In the genomic region with DNA sequence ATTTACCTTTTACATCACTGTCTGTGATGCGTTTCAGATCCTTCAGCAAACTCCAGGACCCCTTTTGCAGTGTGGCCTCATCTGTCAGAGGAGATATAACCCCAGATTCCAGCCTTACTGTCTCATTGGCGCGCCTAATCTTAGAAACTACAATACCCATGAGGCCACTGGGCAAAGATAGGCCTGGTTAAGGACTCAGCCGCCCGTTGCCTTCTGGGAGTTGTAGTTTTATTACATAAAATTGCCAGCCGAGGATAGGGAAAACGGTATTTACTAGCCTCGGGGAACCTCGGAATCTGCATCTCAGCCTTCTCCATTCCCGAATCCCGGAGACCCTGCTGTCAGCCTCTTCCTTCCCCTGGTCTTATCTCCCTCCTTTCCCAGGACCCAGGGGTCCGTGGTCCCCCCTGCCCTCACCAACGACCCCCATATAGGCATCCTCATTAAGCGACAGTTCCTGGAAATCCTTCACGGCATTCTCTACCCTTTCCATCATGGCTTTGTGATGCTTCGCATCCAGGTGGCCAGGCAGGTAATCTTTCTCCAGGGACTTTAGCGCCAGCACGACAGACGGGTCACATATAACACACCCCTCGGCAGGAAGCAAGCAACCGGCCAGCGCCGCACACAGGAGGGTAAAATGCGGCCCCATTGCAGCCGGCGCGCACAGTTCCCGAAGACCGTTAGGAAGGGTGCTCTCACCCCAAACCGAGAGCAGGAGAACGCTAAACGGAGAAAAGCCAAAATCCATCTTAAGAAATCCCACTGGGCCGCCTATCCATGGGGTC, we compare ENCODE assay signal across 1 cellular context.
TF ChIP-seq lines count a peak whose summit lies in the region.

No MANE protein-coding gene starts in this region.

TF ChIP-seq in K562, 482 proteins besides CTCF, POLR2A, EP300 and RAD21 (continues in another document):
- TF ChIP-seq POLR2G (IDR thresholded peaks at IDR 0.05; ENCODE audit: low read depth, low read length), result peak; percentile 50; the same call in 1 of the 2 replicates
- TF ChIP-seq, protein P1, sequence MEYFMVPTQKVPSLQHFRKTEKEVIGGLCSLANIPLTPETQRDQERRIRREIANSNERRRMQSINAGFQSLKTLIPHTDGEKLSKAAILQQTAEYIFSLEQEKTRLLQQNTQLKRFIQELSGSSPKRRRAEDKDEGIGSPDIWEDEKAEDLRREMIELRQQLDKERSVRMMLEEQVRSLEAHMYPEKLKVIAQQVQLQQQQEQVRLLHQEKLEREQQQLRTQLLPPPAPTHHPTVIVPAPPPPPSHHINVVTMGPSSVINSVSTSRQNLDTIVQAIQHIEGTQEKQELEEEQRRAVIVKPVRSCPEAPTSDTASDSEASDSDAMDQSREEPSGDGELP (CRISPR knock-in tag; IDR thresholded peaks at IDR 0.05; ENCODE audit: borderline replicate concordance), result peak; percentile 15; the same call in 1 of the 2 replicates
- TF ChIP-seq, protein P2, sequence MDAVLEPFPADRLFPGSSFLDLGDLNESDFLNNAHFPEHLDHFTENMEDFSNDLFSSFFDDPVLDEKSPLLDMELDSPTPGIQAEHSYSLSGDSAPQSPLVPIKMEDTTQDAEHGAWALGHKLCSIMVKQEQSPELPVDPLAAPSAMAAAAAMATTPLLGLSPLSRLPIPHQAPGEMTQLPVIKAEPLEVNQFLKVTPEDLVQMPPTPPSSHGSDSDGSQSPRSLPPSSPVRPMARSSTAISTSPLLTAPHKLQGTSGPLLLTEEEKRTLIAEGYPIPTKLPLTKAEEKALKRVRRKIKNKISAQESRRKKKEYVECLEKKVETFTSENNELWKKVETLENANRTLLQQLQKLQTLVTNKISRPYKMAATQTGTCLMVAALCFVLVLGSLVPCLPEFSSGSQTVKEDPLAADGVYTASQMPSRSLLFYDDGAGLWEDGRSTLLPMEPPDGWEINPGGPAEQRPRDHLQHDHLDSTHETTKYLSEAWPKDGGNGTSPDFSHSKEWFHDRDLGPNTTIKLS (IDR thresholded peaks at IDR 0.05; ENCODE audit: borderline replicate concordance, low read depth), result peak; percentile 55; the same call in 1 of the 2 replicates
- TF ChIP-seq, protein P3, sequence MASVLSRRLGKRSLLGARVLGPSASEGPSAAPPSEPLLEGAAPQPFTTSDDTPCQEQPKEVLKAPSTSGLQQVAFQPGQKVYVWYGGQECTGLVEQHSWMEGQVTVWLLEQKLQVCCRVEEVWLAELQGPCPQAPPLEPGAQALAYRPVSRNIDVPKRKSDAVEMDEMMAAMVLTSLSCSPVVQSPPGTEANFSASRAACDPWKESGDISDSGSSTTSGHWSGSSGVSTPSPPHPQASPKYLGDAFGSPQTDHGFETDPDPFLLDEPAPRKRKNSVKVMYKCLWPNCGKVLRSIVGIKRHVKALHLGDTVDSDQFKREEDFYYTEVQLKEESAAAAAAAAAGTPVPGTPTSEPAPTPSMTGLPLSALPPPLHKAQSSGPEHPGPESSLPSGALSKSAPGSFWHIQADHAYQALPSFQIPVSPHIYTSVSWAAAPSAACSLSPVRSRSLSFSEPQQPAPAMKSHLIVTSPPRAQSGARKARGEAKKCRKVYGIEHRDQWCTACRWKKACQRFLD (CRISPR knock-in tag; IDR thresholded peaks at IDR 0.05), result peak; percentile 81; the same call in 1 of the 2 replicates
- no peak for TF ChIP-seq ZNF830 (CRISPR knock-in tag; IDR thresholded peaks at IDR 0.05)
- TF ChIP-seq ZKSCAN8 (CRISPR knock-in tag; IDR thresholded peaks at IDR 0.05), result no peak
- TF ChIP-seq, protein P4, sequence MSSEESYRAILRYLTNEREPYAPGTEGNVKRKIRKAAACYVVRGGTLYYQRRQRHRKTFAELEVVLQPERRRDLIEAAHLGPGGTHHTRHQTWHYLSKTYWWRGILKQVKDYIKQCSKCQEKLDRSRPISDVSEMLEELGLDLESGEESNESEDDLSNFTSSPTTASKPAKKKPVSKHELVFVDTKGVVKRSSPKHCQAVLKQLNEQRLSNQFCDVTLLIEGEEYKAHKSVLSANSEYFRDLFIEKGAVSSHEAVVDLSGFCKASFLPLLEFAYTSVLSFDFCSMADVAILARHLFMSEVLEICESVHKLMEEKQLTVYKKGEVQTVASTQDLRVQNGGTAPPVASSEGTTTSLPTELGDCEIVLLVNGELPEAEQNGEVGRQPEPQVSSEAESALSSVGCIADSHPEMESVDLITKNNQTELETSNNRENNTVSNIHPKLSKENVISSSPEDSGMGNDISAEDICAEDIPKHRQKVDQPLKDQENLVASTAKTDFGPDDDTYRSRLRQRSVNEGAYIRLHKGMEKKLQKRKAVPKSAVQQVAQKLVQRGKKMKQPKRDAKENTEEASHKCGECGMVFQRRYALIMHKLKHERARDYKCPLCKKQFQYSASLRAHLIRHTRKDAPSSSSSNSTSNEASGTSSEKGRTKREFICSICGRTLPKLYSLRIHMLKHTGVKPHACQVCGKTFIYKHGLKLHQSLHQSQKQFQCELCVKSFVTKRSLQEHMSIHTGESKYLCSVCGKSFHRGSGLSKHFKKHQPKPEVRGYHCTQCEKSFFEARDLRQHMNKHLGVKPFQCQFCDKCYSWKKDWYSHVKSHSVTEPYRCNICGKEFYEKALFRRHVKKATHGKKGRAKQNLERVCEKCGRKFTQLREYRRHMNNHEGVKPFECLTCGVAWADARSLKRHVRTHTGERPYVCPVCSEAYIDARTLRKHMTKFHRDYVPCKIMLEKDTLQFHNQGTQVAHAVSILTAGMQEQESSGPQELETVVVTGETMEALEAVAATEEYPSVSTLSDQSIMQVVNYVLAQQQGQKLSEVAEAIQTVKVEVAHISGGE (CRISPR knock-in tag; IDR thresholded peaks at IDR 0.05), result peak in 1 of 3 experiments; percentile 61; a peak in 2 of 6 replicates
- TF ChIP-seq RBFOX2 (IDR thresholded peaks at IDR 0.05; ENCODE audit: low read depth, low read length), result 0 out of 2 replicates have a peak, but pooled peaks have one; percentile 29
- TF ChIP-seq MYNN (IDR thresholded peaks at IDR 0.05), result no peak
- TF ChIP-seq MYNN (CRISPR knock-in tag; IDR thresholded peaks at IDR 0.05), result no peak
- no peak for TF ChIP-seq PHB2 (IDR thresholded peaks at IDR 0.05; ENCODE audit: low read depth)
- TF ChIP-seq SMAD2 (IDR thresholded peaks at IDR 0.05; ENCODE audit: low read depth, low read length), result peak; percentile 11; the same call in 1 of the 2 replicates
- TF ChIP-seq ZFX (CRISPR knock-in tag; IDR thresholded peaks at IDR 0.05), result peak; percentile 13; the same call in 1 of the 2 replicates
- no peak for TF ChIP-seq ELF1 (tag; IDR thresholded peaks at IDR 0.05)
- 0 out of 2 replicates have a peak, but pooled peaks have one; percentile 27 for TF ChIP-seq SREBF1 (IDR thresholded peaks at IDR 0.05; ENCODE audit: borderline replicate concordance, low read depth, low read length)
- TF ChIP-seq GTF2A2 (tag; IDR thresholded peaks at IDR 0.05), result no peak
- no peak for TF ChIP-seq HNRNPUL1 (IDR thresholded peaks at IDR 0.05; ENCODE audit: low read length)
- no peak for TF ChIP-seq ZNF507 (tag; conservative IDR thresholded peaks at IDR 0.05)
- peak; percentile 97 to 99 for TF ChIP-seq SIX5 (IDR thresholded peaks at IDR 0.05; ENCODE audit: borderline replicate concordance in 1 of 2, insufficient read depth in 1 of 2, low read depth in 1 of 2, low read length in 2 of 2)
- TF ChIP-seq, protein P5, sequence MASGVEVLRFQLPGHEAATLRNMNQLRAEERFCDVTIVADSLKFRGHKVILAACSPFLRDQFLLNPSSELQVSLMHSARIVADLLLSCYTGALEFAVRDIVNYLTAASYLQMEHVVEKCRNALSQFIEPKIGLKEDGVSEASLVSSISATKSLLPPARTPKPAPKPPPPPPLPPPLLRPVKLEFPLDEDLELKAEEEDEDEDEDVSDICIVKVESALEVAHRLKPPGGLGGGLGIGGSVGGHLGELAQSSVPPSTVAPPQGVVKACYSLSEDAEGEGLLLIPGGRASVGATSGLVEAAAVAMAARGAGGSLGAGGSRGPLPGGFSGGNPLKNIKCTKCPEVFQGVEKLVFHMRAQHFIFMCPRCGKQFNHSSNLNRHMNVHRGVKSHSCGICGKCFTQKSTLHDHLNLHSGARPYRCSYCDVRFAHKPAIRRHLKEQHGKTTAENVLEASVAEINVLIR (CRISPR knock-in tag; IDR thresholded peaks at IDR 0.05), result no peak
- peak; percentile 71 for TF ChIP-seq CREM (IDR thresholded peaks at IDR 0.05; ENCODE audit: low read depth)
- 0 out of 2 replicates have a peak, but pooled peaks have one; percentile 44 for TF ChIP-seq SP1 (CRISPR knock-in tag; IDR thresholded peaks at IDR 0.05)
- TF ChIP-seq, protein P6, sequence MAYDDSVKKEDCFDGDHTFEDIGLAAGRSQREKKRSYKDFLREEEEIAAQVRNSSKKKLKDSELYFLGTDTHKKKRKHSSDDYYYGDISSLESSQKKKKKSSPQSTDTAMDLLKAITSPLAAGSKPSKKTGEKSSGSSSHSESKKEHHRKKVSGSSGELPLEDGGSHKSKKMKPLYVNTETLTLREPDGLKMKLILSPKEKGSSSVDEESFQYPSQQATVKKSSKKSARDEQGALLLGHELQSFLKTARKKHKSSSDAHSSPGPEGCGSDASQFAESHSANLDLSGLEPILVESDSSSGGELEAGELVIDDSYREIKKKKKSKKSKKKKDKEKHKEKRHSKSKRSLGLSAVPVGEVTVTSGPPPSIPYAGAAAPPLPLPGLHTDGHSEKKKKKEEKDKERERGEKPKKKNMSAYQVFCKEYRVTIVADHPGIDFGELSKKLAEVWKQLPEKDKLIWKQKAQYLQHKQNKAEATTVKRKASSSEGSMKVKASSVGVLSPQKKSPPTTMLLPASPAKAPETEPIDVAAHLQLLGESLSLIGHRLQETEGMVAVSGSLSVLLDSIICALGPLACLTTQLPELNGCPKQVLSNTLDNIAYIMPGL (CRISPR knock-in tag; IDR thresholded peaks at IDR 0.05), result no peak
- TF ChIP-seq, protein P7, sequence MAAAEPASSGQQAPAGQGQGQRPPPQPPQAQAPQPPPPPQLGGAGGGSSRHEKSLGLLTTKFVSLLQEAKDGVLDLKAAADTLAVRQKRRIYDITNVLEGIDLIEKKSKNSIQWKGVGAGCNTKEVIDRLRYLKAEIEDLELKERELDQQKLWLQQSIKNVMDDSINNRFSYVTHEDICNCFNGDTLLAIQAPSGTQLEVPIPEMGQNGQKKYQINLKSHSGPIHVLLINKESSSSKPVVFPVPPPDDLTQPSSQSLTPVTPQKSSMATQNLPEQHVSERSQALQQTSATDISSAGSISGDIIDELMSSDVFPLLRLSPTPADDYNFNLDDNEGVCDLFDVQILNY (CRISPR knock-in tag; IDR thresholded peaks at IDR 0.05), result no peak
- TF ChIP-seq TEAD1 (CRISPR knock-in tag; IDR thresholded peaks at IDR 0.05), result peak in 1 of 2 experiments; percentile 62; a peak in 1 of 4 replicates
- TF ChIP-seq, protein P8, sequence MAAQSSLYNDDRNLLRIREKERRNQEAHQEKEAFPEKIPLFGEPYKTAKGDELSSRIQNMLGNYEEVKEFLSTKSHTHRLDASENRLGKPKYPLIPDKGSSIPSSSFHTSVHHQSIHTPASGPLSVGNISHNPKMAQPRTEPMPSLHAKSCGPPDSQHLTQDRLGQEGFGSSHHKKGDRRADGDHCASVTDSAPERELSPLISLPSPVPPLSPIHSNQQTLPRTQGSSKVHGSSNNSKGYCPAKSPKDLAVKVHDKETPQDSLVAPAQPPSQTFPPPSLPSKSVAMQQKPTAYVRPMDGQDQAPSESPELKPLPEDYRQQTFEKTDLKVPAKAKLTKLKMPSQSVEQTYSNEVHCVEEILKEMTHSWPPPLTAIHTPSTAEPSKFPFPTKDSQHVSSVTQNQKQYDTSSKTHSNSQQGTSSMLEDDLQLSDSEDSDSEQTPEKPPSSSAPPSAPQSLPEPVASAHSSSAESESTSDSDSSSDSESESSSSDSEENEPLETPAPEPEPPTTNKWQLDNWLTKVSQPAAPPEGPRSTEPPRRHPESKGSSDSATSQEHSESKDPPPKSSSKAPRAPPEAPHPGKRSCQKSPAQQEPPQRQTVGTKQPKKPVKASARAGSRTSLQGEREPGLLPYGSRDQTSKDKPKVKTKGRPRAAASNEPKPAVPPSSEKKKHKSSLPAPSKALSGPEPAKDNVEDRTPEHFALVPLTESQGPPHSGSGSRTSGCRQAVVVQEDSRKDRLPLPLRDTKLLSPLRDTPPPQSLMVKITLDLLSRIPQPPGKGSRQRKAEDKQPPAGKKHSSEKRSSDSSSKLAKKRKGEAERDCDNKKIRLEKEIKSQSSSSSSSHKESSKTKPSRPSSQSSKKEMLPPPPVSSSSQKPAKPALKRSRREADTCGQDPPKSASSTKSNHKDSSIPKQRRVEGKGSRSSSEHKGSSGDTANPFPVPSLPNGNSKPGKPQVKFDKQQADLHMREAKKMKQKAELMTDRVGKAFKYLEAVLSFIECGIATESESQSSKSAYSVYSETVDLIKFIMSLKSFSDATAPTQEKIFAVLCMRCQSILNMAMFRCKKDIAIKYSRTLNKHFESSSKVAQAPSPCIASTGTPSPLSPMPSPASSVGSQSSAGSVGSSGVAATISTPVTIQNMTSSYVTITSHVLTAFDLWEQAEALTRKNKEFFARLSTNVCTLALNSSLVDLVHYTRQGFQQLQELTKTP (IDR thresholded peaks at IDR 0.05; ENCODE audit: low read depth in 1 of 2, partially characterized antibody in 2 of 2), result peak; percentile 47 to 99
- peak; percentile 46; the same call in 1 of the 2 replicates for TF ChIP-seq RB1 (IDR thresholded peaks at IDR 0.05; ENCODE audit: low read depth)
- TF ChIP-seq FOXA3 (CRISPR knock-in tag; conservative IDR thresholded peaks at IDR 0.05 in 1 of 2, IDR thresholded peaks at IDR 0.05 in 1 of 2), result no peak
- TF ChIP-seq ZNF133 (CRISPR knock-in tag; IDR thresholded peaks at IDR 0.05), result no peak
- TF ChIP-seq ZNF143 (CRISPR knock-in tag; IDR thresholded peaks at IDR 0.05), result peak; percentile 98
- TF ChIP-seq ZNF766 (CRISPR knock-in tag; conservative IDR thresholded peaks at IDR 0.05), result peak; percentile 90
- TF ChIP-seq NR2C1 (IDR thresholded peaks at IDR 0.05), result no peak
- peak; percentile 49; the same call in 1 of the 2 replicates for TF ChIP-seq NR2C1 (tag; IDR thresholded peaks at IDR 0.05)
- TF ChIP-seq, protein P9, sequence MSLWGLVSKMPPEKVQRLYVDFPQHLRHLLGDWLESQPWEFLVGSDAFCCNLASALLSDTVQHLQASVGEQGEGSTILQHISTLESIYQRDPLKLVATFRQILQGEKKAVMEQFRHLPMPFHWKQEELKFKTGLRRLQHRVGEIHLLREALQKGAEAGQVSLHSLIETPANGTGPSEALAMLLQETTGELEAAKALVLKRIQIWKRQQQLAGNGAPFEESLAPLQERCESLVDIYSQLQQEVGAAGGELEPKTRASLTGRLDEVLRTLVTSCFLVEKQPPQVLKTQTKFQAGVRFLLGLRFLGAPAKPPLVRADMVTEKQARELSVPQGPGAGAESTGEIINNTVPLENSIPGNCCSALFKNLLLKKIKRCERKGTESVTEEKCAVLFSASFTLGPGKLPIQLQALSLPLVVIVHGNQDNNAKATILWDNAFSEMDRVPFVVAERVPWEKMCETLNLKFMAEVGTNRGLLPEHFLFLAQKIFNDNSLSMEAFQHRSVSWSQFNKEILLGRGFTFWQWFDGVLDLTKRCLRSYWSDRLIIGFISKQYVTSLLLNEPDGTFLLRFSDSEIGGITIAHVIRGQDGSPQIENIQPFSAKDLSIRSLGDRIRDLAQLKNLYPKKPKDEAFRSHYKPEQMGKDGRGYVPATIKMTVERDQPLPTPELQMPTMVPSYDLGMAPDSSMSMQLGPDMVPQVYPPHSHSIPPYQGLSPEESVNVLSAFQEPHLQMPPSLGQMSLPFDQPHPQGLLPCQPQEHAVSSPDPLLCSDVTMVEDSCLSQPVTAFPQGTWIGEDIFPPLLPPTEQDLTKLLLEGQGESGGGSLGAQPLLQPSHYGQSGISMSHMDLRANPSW (CRISPR knock-in tag; IDR thresholded peaks at IDR 0.05), result 0 out of 2 replicates have a peak, but pooled peaks have one; percentile 56
- peak; percentile 76 for TF ChIP-seq MBD2 (IDR thresholded peaks at IDR 0.05; ENCODE audit: borderline replicate concordance, low read depth)
- TF ChIP-seq L3MBTL2 (IDR thresholded peaks at IDR 0.05), result 0 out of 2 replicates have a peak, but pooled peaks have one; percentile 26
- peak; percentile 99 for TF ChIP-seq HCFC1 (IDR thresholded peaks at IDR 0.05; ENCODE audit: low read depth, low read length)
